Comparison of ENCODE assay signal across 1 cellular context in the genomic region with DNA sequence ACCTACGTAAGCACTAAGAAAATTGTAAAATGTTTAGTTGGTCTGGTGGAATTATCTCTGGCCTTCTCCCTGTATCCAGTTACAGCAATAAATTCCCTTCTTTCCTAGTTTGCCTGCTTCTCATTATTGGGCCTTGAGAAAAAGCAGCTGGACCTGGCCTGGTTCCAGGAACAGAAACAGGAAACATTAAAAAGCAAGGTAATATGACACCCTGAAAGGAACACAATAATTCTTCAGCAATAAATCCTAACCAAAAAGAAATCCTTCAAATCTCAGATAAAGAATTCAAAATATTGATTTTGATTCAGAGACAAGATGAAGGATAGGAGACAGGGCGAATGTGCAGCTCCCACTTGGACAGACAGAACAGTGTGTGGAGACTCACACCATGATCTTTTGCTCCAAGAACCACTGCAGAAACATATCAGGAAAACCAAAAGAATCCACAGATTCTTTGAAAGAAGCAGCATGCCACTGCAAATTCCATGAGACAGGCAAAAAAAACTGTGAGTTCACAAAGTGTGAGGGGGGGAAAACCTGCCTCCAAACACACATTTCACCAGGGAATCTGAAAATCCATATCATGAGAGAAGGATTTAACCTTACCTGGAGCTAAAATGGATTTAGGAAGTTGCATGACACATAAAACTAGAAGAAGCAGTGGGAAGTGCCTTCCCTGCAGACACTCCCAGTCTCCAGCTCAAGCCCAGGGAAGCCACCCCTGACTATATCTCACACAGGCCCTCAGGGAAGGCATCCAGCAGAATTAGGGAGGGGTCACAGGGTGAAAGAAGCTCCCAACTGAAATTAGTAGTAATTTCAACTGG.
TF ChIP-seq lines count a peak whose summit lies in the region.

No MANE protein-coding gene starts in this region.

TF ChIP-seq in endothelial cell of umbilical vein, 7 proteins besides CTCF, POLR2A, EP300 and RAD21:
- TF ChIP-seq FOS (IDR thresholded peaks at IDR 0.05; ENCODE audit: borderline replicate concordance, insufficient read depth, low read length), result no peak
- TF ChIP-seq GATA2 (IDR thresholded peaks at IDR 0.05; ENCODE audit: insufficient read depth, insufficient read length, low read depth, low read length), result no peak
- TF ChIP-seq EZH2 (IDR thresholded peaks at IDR 0.05; ENCODE audit: borderline replicate concordance, low read depth, low read length, severe bottlenecking), result no peak
- no peak for TF ChIP-seq JUN (IDR thresholded peaks at IDR 0.05; ENCODE audit: borderline replicate concordance, insufficient read depth, insufficient read length, low read depth)
- TF ChIP-seq, protein P1, sequence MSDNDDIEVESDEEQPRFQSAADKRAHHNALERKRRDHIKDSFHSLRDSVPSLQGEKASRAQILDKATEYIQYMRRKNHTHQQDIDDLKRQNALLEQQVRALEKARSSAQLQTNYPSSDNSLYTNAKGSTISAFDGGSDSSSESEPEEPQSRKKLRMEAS (IDR thresholded peaks at IDR 0.05; ENCODE audit: insufficient read depth, insufficient read length), result no peak
- no peak for TF ChIP-seq MYC (IDR thresholded peaks at IDR 0.05; ENCODE audit: low read depth, low read length)
- TF ChIP-seq POLR2AphosphoS5 (IDR thresholded peaks at IDR 0.05; ENCODE audit: insufficient read depth, low read depth, low read length), result no peak
TF ChIP-seq in endothelial cell of umbilical vein: peak in this region for 0.
